ENCODE assay signal across 11 cellular contexts in the genomic region with DNA sequence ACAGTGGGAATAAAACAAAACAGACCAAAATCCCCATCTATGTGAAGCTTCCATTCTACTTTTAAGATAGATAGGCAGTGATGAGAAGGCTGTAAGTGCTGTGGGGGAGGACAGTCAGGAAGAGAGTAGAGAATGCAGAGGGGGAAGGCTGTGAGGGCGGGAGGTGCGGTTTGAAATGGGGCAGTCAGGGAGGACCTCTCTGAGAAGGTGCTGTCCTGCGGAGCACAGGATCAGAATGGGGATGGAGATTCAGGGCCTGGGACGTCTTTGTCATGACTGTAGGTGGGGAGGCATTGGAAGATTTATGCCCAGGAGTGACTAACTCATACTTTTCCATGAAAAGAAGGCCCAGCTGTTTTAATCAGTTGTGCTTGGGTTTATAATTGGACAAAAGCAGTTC. TPM values are rescaled to one million over a fixed set of nuclear protein-coding genes. Genes with fewer than 3 reads are reported as not detected.
A peak's percentile ranks its signal among the peaks of the same experiment; 100 is the strongest.
DNase-seq lines count a peak whose midpoint lies in the region; ATAC-seq and TF ChIP-seq lines count a peak whose summit lies in the region.
"Had no signal": no experiment of that assay in that cellular context is flagged by ENCODE, and none has a peak within 500 bp of the region (broad histone marks: within the 10 kb centered on the region; RNA-seq: fewer than 3 reads in every experiment).

No MANE protein-coding gene starts in this region.

- H3K4me2 ChIP-seq in GM23248 (ENCODE audit: unreplicated experiment), result peak overlapping the region; percentile 42
- no peak overlapping the region for H3K4me2 ChIP-seq in PC-3 (ENCODE audit: low read length)

- peak overlapping the region in 3 of 6 donors; percentile 31 to 62 (median 43) for H3K27ac Mint-ChIP-seq in immature natural killer cell

- intact Hi-C loops in PC-3 (cut with micrococcal nuclease), result no loop called here
- intact Hi-C loops in psoas muscle (cut with DNase I), result no loop called here

- in situ Hi-C loops in GM23248 (cut with MboI), result no loop called here
- in situ Hi-C loops in brain microvascular endothelial cell (cut with HindIII; ENCODE audit: low pct_ligation_motif_present, low sequenced_read_pairs), result no loop called here

- H2AFZ ChIP-seq in GM23248, result no peak overlapping the region
- no peak overlapping the region for H2AFZ ChIP-seq in PC-3 (ENCODE audit: low read length)

- H3K9me3 ChIP-seq in GM23248 (ENCODE audit: low read depth) (no peaks in the 10 kb centered on the region), PC-3 (ENCODE audit: low read length) (no peaks in the 10 kb centered on the region), psoas muscle (no peaks in the 10 kb centered on the region)

- H3K79me2 ChIP-seq in GM23248 (ENCODE audit: insufficient read depth) (0 out of 2 replicates have a peak, but pooled peaks cover under 1% of the 10 kb centered on the region), PC-3 (ENCODE audit: low read length) (no peaks in the 10 kb centered on the region; the same call in 1 of the 2 replicates)

- 64 to 66% methylated on average over 4 of the region's 4 CpGs for WGBS in GM23248 (ENCODE audit: low coverage in 1 of 2, low lambda C conversion rate in 2 of 2, missing lambda C conversion rate in 2 of 2), 2 experiments
- WGBS in psoas muscle, 3 donors, result 88 to 92% (median 88%) methylated on average over 4 of the region's 4 CpGs

- H3K4me1 ChIP-seq in GM23248 (ENCODE audit: insufficient read depth), result peaks cover 75% of the 10 kb centered on the region
- peaks cover 33% of the 10 kb centered on the region for H3K4me1 ChIP-seq in PC-3 (ENCODE audit: insufficient read depth, low read length)
- peaks cover 34% of the 10 kb centered on the region for H3K4me1 ChIP-seq in psoas muscle

- H3K9me2 ChIP-seq in GM23248 (ENCODE audit: insufficient read depth), result no peaks in the 10 kb centered on the region
- H3K9me2 ChIP-seq in PC-3 (replicated peaks; ENCODE audit: low read length), result no peaks in the 10 kb centered on the region

- POLR2A ChIA-PET in PC-3 (lab: Charles Lee; ENCODE audit: unreplicated experiment), result interaction anchor here (0.6 kb wide), 1 partner anchor 23 kb away, joined by 3 read pairs; no protein-coding TSS in a partner anchor

- H4K20me1 ChIP-seq in GM23248 (ENCODE audit: insufficient read depth) (no peaks in the 10 kb centered on the region), PC-3 (ENCODE audit: low read length) (no peaks in the 10 kb centered on the region)

- TF ChIP-seq CTCF in PC-3 (conservative IDR thresholded peaks at IDR 0.05; ENCODE audit: low read depth, low read length) (no peak), brain microvascular endothelial cell (IDR thresholded peaks at IDR 0.05; ENCODE audit: low read depth, low read length, missing control alignments) (no peak), psoas muscle (IDR thresholded peaks at IDR 0.05) (no peak)

- H3K27ac ChIP-seq in GM23248 (peak overlapping the region; percentile 94), PC-3 (ENCODE audit: low read length) (peak overlapping the region; percentile 64; the same call in 1 of the 2 replicates), brain microvascular endothelial cell (peak overlapping the region; percentile 95), psoas muscle (peak overlapping the region; percentile 47)

- H3K9ac ChIP-seq in GM23248 (peak overlapping the region; percentile 72), PC-3 (ENCODE audit: low read length) (no peak overlapping the region)

- H3K36me3 ChIP-seq in GM23248 (ENCODE audit: low read depth), result no peaks in the 10 kb centered on the region
- no peaks in the 10 kb centered on the region for H3K36me3 ChIP-seq in PC-3 (ENCODE audit: low read depth, low read length)
- H3K36me3 ChIP-seq in brain microvascular endothelial cell (replicated peaks), result no peaks in the 10 kb centered on the region
- H3K36me3 ChIP-seq in psoas muscle (ENCODE audit: insufficient read depth in 1 of 2, low read depth in 1 of 2), result peaks cover 2 to 6% of the 10 kb centered on the region in 2 donors

- H3K4me3 Mint-ChIP-seq in immature natural killer cell, result no peak overlapping the region

- H3K27me3 ChIP-seq in GM23248 (replicated peaks; ENCODE audit: insufficient read depth) (no peaks in the 10 kb centered on the region), PC-3 (ENCODE audit: low read length) (no peaks in the 10 kb centered on the region), brain microvascular endothelial cell (replicated peaks) (no peaks in the 10 kb centered on the region), psoas muscle (ENCODE audit: insufficient read depth in 3 of 3, low read length in 2 of 3) (no peaks in the 10 kb centered on the region)

- peaks cover 0 to 3% (median 0%) of the 10 kb centered on the region in 3 donors for H3K27me3 Mint-ChIP-seq in immature natural killer cell (ENCODE audit: low read depth in 3 of 3)

- peaks cover 5 to 22% (median 5%) of the 10 kb centered on the region in 3 donors for H3K36me3 Mint-ChIP-seq in immature natural killer cell

- H3K4me3 ChIP-seq in GM23248 (no peak overlapping the region), PC-3 (ENCODE audit: low read length) (no peak overlapping the region), brain microvascular endothelial cell (ENCODE audit: low read depth, low read length) (no peak overlapping the region), psoas muscle (no peak overlapping the region)

- peaks cover 49 to 73% of the 10 kb centered on the region in 2 donors for H3K4me1 Mint-ChIP-seq in immature natural killer cell

- peaks cover 71% of the 10 kb centered on the region for H3F3A ChIP-seq in GM23248 (ENCODE audit: insufficient read depth)
- no peaks in the 10 kb centered on the region for H3F3A ChIP-seq in PC-3 (ENCODE audit: low read length, unreplicated experiment)

- no peak for ATAC-seq in PC-3
- ATAC-seq in psoas muscle, result no peak
- no peak for ATAC-seq in HG03045 (IDR thresholded peaks at IDR 0.05; ENCODE audit: unreplicated experiment)

- no peaks in the 10 kb centered on the region for H3K9me3 Mint-ChIP-seq in immature natural killer cell

- BruUV-seq in PC-3 (replicated peaks; lab: Mats Ljungman, UMichigan), result no TSS peak

- DNase-seq in GM23248 (peak; percentile 61), PC-3 (no peak), brain microvascular endothelial cell (no peak), psoas muscle (no peak), immature natural killer cell (no peak)
- no peak for DNase-seq in effector CD8-positive, alpha-beta T cell (lab: John Stamatoyannopoulos, UW)
- no peak for DNase-seq in stimulated activated CD4-positive, alpha-beta T cell treated with anti-CD3 and anti-CD28 coated beads, Interleukin-1b, Interleukin-23, amount 100 ng/mL, for 48 hours
- DNase-seq: NCI-H510A, retina had no signal

- CTCF ChIA-PET in PC-3 (lab: Charles Lee), result no interaction called here

RNA-seq across cellular contexts. Expression of a gene that starts 3.9 kb away (rescaled TPM):
- total RNA-seq in GM23248 (2014; rRNA removed; shearing (Covaris generic)), result not detected in 2 replicates
- 0.25 and 0.33 TPM in 2 replicates for polyA plus RNA-seq in GM23248 (2016; fragmentation: Nextera tagmentation; extraction: Ambion mirVana)
- total RNA-seq in PC-3 (2014; rRNA removed), result not detected in 2 replicates
- 1 to 10 TPM in 2 of 4 donors, under 1 TPM in 2; 0.80 to 1.4 (median 1.00) TPM for total RNA-seq in psoas muscle
- under 1 TPM; 0.67 to 0.69 (median 0.69) TPM for polyA plus RNA-seq in psoas muscle
- polyA plus RNA-seq in immature natural killer cell, result 100 to 1,000 TPM in 1 of 3 donors, 10 to 100 TPM in 2; 63.2 to 154 (median 87.1) TPM

RNA-seq across cellular contexts. Expression of a gene that starts 53.0 kb away (rescaled TPM):
- total RNA-seq in GM23248 (2014; rRNA removed; shearing (Covaris generic)), result not detected in 2 replicates
- polyA plus RNA-seq in GM23248 (2016; fragmentation: Nextera tagmentation; extraction: Ambion mirVana), result 0.22 and 0.46 TPM in 2 replicates
- not detected in 2 replicates for total RNA-seq in PC-3 (2014; rRNA removed)
- total RNA-seq in psoas muscle, result under 1 TPM in 1 of 4 donors, not detected in 3; 0.27 TPM
- under 1 TPM in 1 of 3 donors, not detected in 2; 0.01 TPM for polyA plus RNA-seq in psoas muscle
- 10 to 100 TPM; 10.1 to 30.0 (median 21.1) TPM for polyA plus RNA-seq in immature natural killer cell
- total RNA-seq: kidney epithelial cell had no signal
